In the genomic region with DNA sequence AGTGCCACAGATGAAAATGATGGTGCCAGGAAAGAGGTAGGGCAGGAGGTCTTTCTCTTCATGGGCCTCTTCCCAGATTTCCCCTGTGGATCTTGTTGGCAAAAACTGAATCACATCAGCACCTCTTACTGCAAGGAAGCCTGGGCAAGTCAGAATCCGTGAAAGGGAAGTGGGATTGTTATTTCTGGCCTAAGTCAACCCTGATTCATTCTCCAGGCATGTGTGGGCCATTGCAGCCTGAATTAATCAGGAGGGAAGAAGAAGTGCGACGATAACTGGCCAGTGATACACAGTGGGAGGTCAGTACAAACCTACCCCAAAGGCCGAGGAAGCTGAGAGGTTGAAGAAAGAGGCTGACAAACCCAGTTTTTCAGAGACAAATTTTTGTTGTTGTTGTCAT, we compare ENCODE assay signal across 10 cellular contexts. TPM values are rescaled to one million over a fixed set of nuclear protein-coding genes. Genes with fewer than 3 reads are reported as not detected.
DNase-seq lines count a peak whose midpoint lies in the region; ATAC-seq and TF ChIP-seq lines count a peak whose summit lies in the region.
"Had no signal": no experiment of that assay in that cellular context is flagged by ENCODE, and none has a peak within 500 bp of the region (broad histone marks: within the 10 kb centered on the region; RNA-seq: fewer than 3 reads in every experiment).

No MANE protein-coding gene starts in this region.

- H3K27ac ChIP-seq in right atrium auricular region (peak overlapping the region; percentile 26 to 31), temporal lobe (ENCODE audit: low read depth, low read length) (peak overlapping the region; percentile 40), endodermal cell (ENCODE audit: low read depth, low read length) (no peak overlapping the region)

- H3K4me1 ChIP-seq in right atrium auricular region (peaks cover 0 to 12% of the 10 kb centered on the region in 2 donors), endodermal cell (ENCODE audit: control insufficient read depth, insufficient read depth, low read length) (no peaks in the 10 kb centered on the region)

- H3K27ac Mint-ChIP-seq in T-helper 1 cell treated with Interleukin-12 subunit alpha and Interleukin-12 subunit beta and Interleukin-4 antibody, amounts not matched to agents 30 μg/mL and 1 μg/mL, for 36 hours: peak overlapping the region; percentile 33
- H3K27ac Mint-ChIP-seq in endodermal cell: no peak overlapping the region

- peaks cover 17% of the 10 kb centered on the region for H3K36me3 Mint-ChIP-seq in T-helper 1 cell treated with Interleukin-12 subunit alpha and Interleukin-12 subunit beta and Interleukin-4 antibody, amounts not matched to agents 30 μg/mL and 1 μg/mL, for 36 hours (ENCODE audit: low read depth)
- no peaks in the 10 kb centered on the region for H3K36me3 Mint-ChIP-seq in endodermal cell (ENCODE audit: low read depth)

- H3K36me3 ChIP-seq in right atrium auricular region: no peaks in the 10 kb centered on the region
- no peaks in the 10 kb centered on the region for H3K36me3 ChIP-seq in endodermal cell (ENCODE audit: control insufficient read depth, insufficient read depth, low read length)

- H3K4me1 Mint-ChIP-seq in T-helper 1 cell treated with Interleukin-12 subunit alpha and Interleukin-12 subunit beta and Interleukin-4 antibody, amounts not matched to agents 30 μg/mL and 1 μg/mL, for 36 hours (ENCODE audit: low read depth): peaks cover 57% of the 10 kb centered on the region
- peaks cover 3% of the 10 kb centered on the region for H3K4me1 Mint-ChIP-seq in endodermal cell

- H3K4me3 ChIP-seq in right atrium auricular region (no peak overlapping the region), endodermal cell (ENCODE audit: low read length) (no peak overlapping the region)

- H3K27me3 ChIP-seq in right atrium auricular region (no peaks in the 10 kb centered on the region), endodermal cell (ENCODE audit: control insufficient read depth, insufficient read depth, low read length, poor library complexity, severe bottlenecking) (no peaks in the 10 kb centered on the region)

- peaks cover 17% of the 10 kb centered on the region for H3K27me3 Mint-ChIP-seq in T-helper 1 cell treated with Interleukin-12 subunit alpha and Interleukin-12 subunit beta and Interleukin-4 antibody, amounts not matched to agents 30 μg/mL and 1 μg/mL, for 36 hours (ENCODE audit: low read depth)
- no peaks in the 10 kb centered on the region for H3K27me3 Mint-ChIP-seq in endodermal cell (ENCODE audit: insufficient read depth)

- TF ChIP-seq CTCF in right atrium auricular region (IDR thresholded peaks at IDR 0.05): no peak
- no peak for TF ChIP-seq CTCF in endodermal cell (conservative IDR thresholded peaks at IDR 0.05)

- no peak overlapping the region for H3K9ac ChIP-seq in endodermal cell (ENCODE audit: extremely low read depth, low read length, poor library complexity, severe bottlenecking)

- H3K9me3 ChIP-seq in right atrium auricular region (no peaks in the 10 kb centered on the region), endodermal cell (ENCODE audit: control insufficient read depth, low read length) (no peaks in the 10 kb centered on the region)

- no peak for ATAC-seq in HG03439 (IDR thresholded peaks at IDR 0.05; ENCODE audit: unreplicated experiment)

- H3K9me3 Mint-ChIP-seq in T-helper 1 cell treated with Interleukin-12 subunit alpha and Interleukin-12 subunit beta and Interleukin-4 antibody, amounts not matched to agents 30 μg/mL and 1 μg/mL, for 36 hours: peaks cover 7% of the 10 kb centered on the region
- no peaks in the 10 kb centered on the region for H3K9me3 Mint-ChIP-seq in endodermal cell

- no peak overlapping the region for H3K4me3 Mint-ChIP-seq in T-helper 1 cell treated with Interleukin-12 subunit alpha and Interleukin-12 subunit beta and Interleukin-4 antibody, amounts not matched to agents 30 μg/mL and 1 μg/mL, for 36 hours
- no peak overlapping the region for H3K4me3 Mint-ChIP-seq in endodermal cell

- 80 to 87% methylated on average over 4 of the region's 4 CpGs for WGBS in endodermal cell (ENCODE audit: insufficient coverage in 1 of 2, insufficient read length in 1 of 2), 2 experiments

- DNase-seq in T-helper 1 cell (no peak), amniotic stem cell (lab: John Stamatoyannopoulos, UW) (peak; percentile 53), right atrium auricular region (ENCODE audit: low spot score) (peak; percentile 75), endodermal cell (no peak)
- DNase-seq in stimulated activated CD4-positive, alpha-beta T cell treated with anti-CD3 and anti-CD28 coated beads, Interleukin-2, amount 100 ng/mL, for 24 hours: no peak
- DNase-seq: activated naive CD4-positive, alpha-beta T cell; AML-193 had no signal

RNA-seq across cellular contexts. Expression of a gene that starts 17.9 kb away (rescaled TPM):
- total RNA-seq in right atrium auricular region (10 to 100 TPM; 24.0 to 35.8 TPM), temporal lobe (24.8 TPM), endodermal cell (10 to 100 TPM; 22.3 to 22.4 TPM)
- 51.9 TPM for polyA plus RNA-seq in endodermal cell (2013, experiment 1 of 2)
- polyA plus RNA-seq in endodermal cell (2013, experiment 2 of 2): 43.8 TPM

RNA-seq across cellular contexts. Expression of a gene that starts 27.3 kb away (rescaled TPM):
- total RNA-seq in right atrium auricular region: 10 to 100 TPM; 11.9 to 35.5 TPM
- total RNA-seq in temporal lobe: 3.2 TPM
- total RNA-seq in endodermal cell: 10 to 100 TPM; 30.6 to 31.6 TPM
- 8.0 TPM for polyA plus RNA-seq in endodermal cell (2013, experiment 1 of 2)
- polyA plus RNA-seq in endodermal cell (2013, experiment 2 of 2): 7.6 TPM

Comparison
In these comparisons a context has a peak if more than half of its experiments do, and no peak if none do; other contexts are left out.
1. DNase-seq: peak in amniotic stem cell (single experiment) and right atrium auricular region (single experiment); none in T-helper 1 cell (0 of 5), endodermal cell (single experiment) and stimulated activated CD4-positive, alpha-beta T cell treated with anti-CD3 and anti-CD28 coated beads, Interleukin-2, amount 100 ng/mL, for 24 hours (0 of 2).